In genomic region chr10:70932415-70933196, GRCh38 we compare ENCODE assay signal across 1 cellular context.
TF ChIP-seq lines count a peak whose summit lies in the region.

No MANE protein-coding gene starts in this region.

TF ChIP-seq in HEK293, 187 proteins besides CTCF, POLR2A, EP300 and RAD21 (continued from another document and continues in another):
- TF ChIP-seq ZNF391 (tag by site-specific recombination; IDR thresholded peaks at IDR 0.05; ENCODE audit: borderline replicate concordance, low read depth) (no peak), ZNF585B (tag by site-specific recombination; IDR thresholded peaks at IDR 0.05) (no peak), ZBTB1 (tag by site-specific recombination; IDR thresholded peaks at IDR 0.05) (no peak), GFI1B (tag by site-specific recombination; IDR thresholded peaks at IDR 0.05) (no peak), ZSCAN18 (tag by site-specific recombination; IDR thresholded peaks at IDR 0.05) (no peak), ZNF324 (tag by site-specific recombination; IDR thresholded peaks at IDR 0.05) (no peak), ZNF704 (tag by site-specific recombination; IDR thresholded peaks at IDR 0.05) (no peak), ZBTB44 (tag by site-specific recombination; IDR thresholded peaks at IDR 0.05) (peak; percentile 76; the same call in 1 of the 2 replicates), INSM2 (tag by site-specific recombination; IDR thresholded peaks at IDR 0.05) (no peak), ZNF623 (tag by site-specific recombination; IDR thresholded peaks at IDR 0.05) (no peak), ZSCAN5A (tag by site-specific recombination; IDR thresholded peaks at IDR 0.05) (no peak), ZFP3 (tag by site-specific recombination; IDR thresholded peaks at IDR 0.05; ENCODE audit: low read depth) (no peak), ZNF660 (tag by site-specific recombination; IDR thresholded peaks at IDR 0.05) (peak; percentile 81), PRDM6 (tag by site-specific recombination; IDR thresholded peaks at IDR 0.05) (peak; percentile 95), YY1 (tag by site-specific recombination; IDR thresholded peaks at IDR 0.05) (no peak; the same call in 1 of the 2 replicates), KLF9 (tag by site-specific recombination; IDR thresholded peaks at IDR 0.05; ENCODE audit: low read depth) (no peak), ZNF423 (tag by site-specific recombination; IDR thresholded peaks at IDR 0.05) (no peak), ZNF146 (tag by site-specific recombination; IDR thresholded peaks at IDR 0.05) (no peak), ZNF791 (tag by site-specific recombination; IDR thresholded peaks at IDR 0.05) (no peak), ZNF580 (tag by site-specific recombination; IDR thresholded peaks at IDR 0.05) (no peak), ZSCAN30 (tag by site-specific recombination; IDR thresholded peaks at IDR 0.05) (0 out of 2 replicates have a peak, but pooled peaks have one; percentile 71), ZNF140 (tag by site-specific recombination; IDR thresholded peaks at IDR 0.05) (no peak), ZBTB8A (tag by site-specific recombination; IDR thresholded peaks at IDR 0.05) (peak; percentile 43; the same call in 1 of the 2 replicates), ZNF169 (tag by site-specific recombination; IDR thresholded peaks at IDR 0.05) (no peak), REPIN1 (tag by site-specific recombination; IDR thresholded peaks at IDR 0.05; ENCODE audit: low read depth) (no peak), SETDB1 (IDR thresholded peaks at IDR 0.05; ENCODE audit: insufficient read length, low read length) (no peak), SP3 (tag by site-specific recombination; IDR thresholded peaks at IDR 0.05) (no peak), ZSCAN16 (tag by site-specific recombination; IDR thresholded peaks at IDR 0.05) (no peak), ZBTB11 (tag by site-specific recombination; conservative IDR thresholded peaks at IDR 0.05; ENCODE audit: low read depth) (no peak), KLF8 (tag by site-specific recombination; IDR thresholded peaks at IDR 0.05) (no peak), ZSCAN4 (tag by site-specific recombination; IDR thresholded peaks at IDR 0.05) (no peak), ZFP37 (tag by site-specific recombination; IDR thresholded peaks at IDR 0.05) (no peak), ZNF549 (tag by site-specific recombination; IDR thresholded peaks at IDR 0.05) (no peak), ZNF530 (tag by site-specific recombination; IDR thresholded peaks at IDR 0.05; ENCODE audit: low read depth) (no peak), ZXDB (tag by site-specific recombination; IDR thresholded peaks at IDR 0.05) (peak; percentile 74), ZNF10 (tag by site-specific recombination; IDR thresholded peaks at IDR 0.05) (no peak), GLI4 (tag by site-specific recombination; IDR thresholded peaks at IDR 0.05) (no peak), ZBTB10 (tag by site-specific recombination; IDR thresholded peaks at IDR 0.05) (no peak), ZNF280D (tag by site-specific recombination; IDR thresholded peaks at IDR 0.05) (no peak), ZNF24 (tag by site-specific recombination; IDR thresholded peaks at IDR 0.05) (no peak), ZNF785 (tag by site-specific recombination; IDR thresholded peaks at IDR 0.05) (no peak), ZFP69B (tag by site-specific recombination; IDR thresholded peaks at IDR 0.05) (no peak), IKZF3 (tag by site-specific recombination; IDR thresholded peaks at IDR 0.05) (peak; percentile 54; the same call in 1 of the 2 replicates), ZNF266 (tag by site-specific recombination; IDR thresholded peaks at IDR 0.05; ENCODE audit: low read depth) (no peak)
